Comparison of ENCODE assay signal across 20 cellular contexts in the genomic region with DNA sequence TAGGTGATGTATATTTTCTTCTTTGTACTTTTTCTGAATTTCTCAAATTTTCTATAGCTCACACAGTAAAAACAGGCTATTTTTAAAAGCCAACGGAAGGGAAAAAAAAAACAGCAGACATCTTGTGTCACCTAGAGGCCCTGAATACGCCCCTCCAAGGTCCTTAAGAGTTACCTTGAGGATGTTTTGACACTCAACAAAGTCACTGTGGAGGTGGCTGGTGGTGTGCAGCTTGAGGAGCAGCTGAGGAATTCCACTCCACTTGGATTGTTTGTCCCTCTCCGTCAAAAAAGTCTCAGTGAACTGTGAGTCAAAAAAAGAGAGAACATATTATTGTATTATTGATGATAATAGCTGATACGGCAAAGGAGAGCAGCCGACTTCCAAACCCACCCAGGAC.
"Had no signal": no experiment of that assay in that cellular context is flagged by ENCODE, and none has a peak within 500 bp of the region (broad histone marks: within the 10 kb centered on the region; RNA-seq: fewer than 3 reads in every experiment).

No MANE protein-coding gene starts in this region.

- H3K27me3 ChIP-seq: dorsolateral prefrontal cortex, esophagus squamous epithelium, gastroesophageal sphincter, suprapubic skin, thyroid gland, uterus had no signal

- H3K4me1 Mint-ChIP-seq: neural crest cell had no signal

- H3K4me3 Mint-ChIP-seq: naive thymus-derived CD4-positive, alpha-beta T cell; neural crest cell; type B pancreatic cell had no signal

- H3K27me3 Mint-ChIP-seq: naive thymus-derived CD4-positive, alpha-beta T cell; type B pancreatic cell had no signal

- H3K4me1 ChIP-seq: uterus had no signal

- H3K27ac ChIP-seq: gastroesophageal sphincter, left ventricle myocardium inferior, suprapubic skin, thyroid gland, uterus had no signal

- H3K27ac Mint-ChIP-seq: naive thymus-derived CD4-positive, alpha-beta T cell; type B pancreatic cell had no signal

- H3K4me3 ChIP-seq: dorsolateral prefrontal cortex, esophagus squamous epithelium, gastroesophageal sphincter, left ventricle myocardium inferior, lung, smooth muscle cell, suprapubic skin, thyroid gland, uterus had no signal

- H3K36me3 ChIP-seq: uterus had no signal

- H3K9me3 ChIP-seq: esophagus squamous epithelium, gastroesophageal sphincter, left ventricle myocardium inferior, suprapubic skin, thyroid gland, uterus had no signal

- DNase-seq: cortex of kidney; dorsolateral prefrontal cortex; effector CD8-positive, alpha-beta T cell; esophagus squamous epithelium; foreskin fibroblast; glutamatergic neuron; islet precursor cell; left ventricle myocardium inferior; naive thymus-derived CD4-positive, alpha-beta T cell; right cardiac atrium; stimulated activated CD4-positive, alpha-beta T cell treated with anti-CD3 and anti-CD28 coated beads, Interleukin-2, amount 100 ng/mL, for 48 hours; stimulated activated naive CD8-positive, alpha-beta T cell treated with anti-CD3 and anti-CD28 coated beads, Interleukin-15, Interleukin-2, amounts not matched to agents 100 U/mL and 50 U/mL, for 24 hours; thyroid gland; uterus had no signal

- ATAC-seq: gastroesophageal sphincter; naive thymus-derived CD4-positive, alpha-beta T cell; right cardiac atrium; stimulated activated naive CD8-positive, alpha-beta T cell treated with anti-CD3 and anti-CD28 coated beads, Interleukin-15, Interleukin-2, amounts not matched to agents 100 U/mL and 50 U/mL, for 24 hours had no signal
